In genomic region chr2:149740490-149740889, GRCh38 we compare ENCODE assay signal across 16 cellular contexts.
A peak's percentile ranks its signal among the peaks of the same experiment; 100 is the strongest.
DNase-seq lines count a peak whose midpoint lies in the region; ATAC-seq, FAIRE-seq and TF ChIP-seq lines count a peak whose summit lies in the region.
"Had no signal": no experiment of that assay in that cellular context is flagged by ENCODE, and none has a peak within 500 bp of the region (broad histone marks: within the 10 kb centered on the region; RNA-seq: fewer than 3 reads in every experiment).

No MANE protein-coding gene starts in this region.

- no peak overlapping the region for H3K4me2 ChIP-seq in endothelial cell of umbilical vein (ENCODE audit: insufficient read depth, low read length)
- H3K4me2 ChIP-seq: GM23338 had no signal

- TF ChIP-seq CTCF in endothelial cell of umbilical vein (IDR thresholded peaks at IDR 0.05; ENCODE audit: extremely low read depth in 1 of 2, insufficient read depth in 1 of 2, low read depth in 1 of 2, low read length in 2 of 2) (no peak), retinal pigment epithelial cell (conservative IDR thresholded peaks at IDR 0.05; ENCODE audit: low read depth, low read length) (no peak)

- ATAC-seq in GM21390 (IDR thresholded peaks at IDR 0.05; ENCODE audit: unreplicated experiment), result no peak
- ATAC-seq: CD8-positive, alpha-beta T cell; GM23338; HepG2 had no signal

- intact Hi-C loops in endothelial cell of umbilical vein (cut with micrococcal nuclease), result loop anchor here (2.0 kb wide), 2 partner anchors 26 to 340 kb away; no protein-coding TSS in a partner anchor

- H3K79me2 ChIP-seq in endothelial cell of umbilical vein (ENCODE audit: control insufficient read depth, insufficient read depth, low read length), result no peaks in the 10 kb centered on the region

- dilution Hi-C loops in endothelial cell of umbilical vein (cut with MboI; ENCODE audit: extremely low pct_ligation_motif_present, low sequenced_read_pairs), result no loop called here

- FAIRE-seq in endothelial cell of umbilical vein (lab: Jason Lieb, UNC), result no peak
- FAIRE-seq: D721Med, HepG2, HTR-8/SVneo had no signal

- H3K27me3 ChIP-seq in SJSA1 (replicated peaks), result no peaks in the 10 kb centered on the region
- no peaks in the 10 kb centered on the region for H3K27me3 ChIP-seq in endothelial cell of umbilical vein (ENCODE audit: control insufficient read depth in 2 of 2, insufficient read depth in 2 of 2, low read length in 2 of 2)

- H3K36me3 ChIP-seq in SJSA1 (no peaks in the 10 kb centered on the region), endothelial cell of umbilical vein (ENCODE audit: control insufficient read depth in 2 of 2, extremely low read depth in 1 of 2, insufficient read depth in 2 of 2, low read length in 2 of 2) (no peaks in the 10 kb centered on the region)

- no TSS peak for BruUV-seq in endothelial cell of umbilical vein (replicated peaks; lab: Mats Ljungman, UMichigan)

- H3K4me3 ChIP-seq in SJSA1 (no peak overlapping the region), endothelial cell of umbilical vein (replicated peaks in 1 of 3; ENCODE audit: insufficient read depth in 1 of 3, low read depth in 1 of 3, low read length in 3 of 3) (no peak overlapping the region), retinal pigment epithelial cell (ENCODE audit: low read length) (no peak overlapping the region)
- H3K4me3 ChIP-seq: GM23338 had no signal

- H2AFZ ChIP-seq in endothelial cell of umbilical vein (ENCODE audit: low read depth, low read length), result no peak overlapping the region
- H2AFZ ChIP-seq: GM23338 had no signal

- no peaks in the 10 kb centered on the region; the same call in 1 of the 2 replicates for H3K9me3 ChIP-seq in SJSA1 (replicated peaks)
- H3K9me3 ChIP-seq in endothelial cell of umbilical vein (replicated peaks; ENCODE audit: control insufficient read depth, insufficient read depth, low read length), result no peaks in the 10 kb centered on the region

- H3K27ac ChIP-seq in SJSA1 (peak overlapping the region; percentile 58), endothelial cell of umbilical vein (ENCODE audit: insufficient read depth, low read depth, low read length) (no peak overlapping the region)
- H3K27ac ChIP-seq: 22Rv1 had no signal

- H3K4me1 ChIP-seq in SJSA1 (replicated peaks), result peaks cover 77% of the 10 kb centered on the region
- H3K4me1 ChIP-seq in endothelial cell of umbilical vein (ENCODE audit: control insufficient read depth, extremely low read depth, insufficient read depth, low read length), result peaks cover 25% of the 10 kb centered on the region

- TF ChIP-seq POLR2A in endothelial cell of umbilical vein (IDR thresholded peaks at IDR 0.05; ENCODE audit: low read depth, low read length), result no peak

- CTCF ChIA-PET in endothelial cell of umbilical vein (lab: Charles Lee), result interaction anchor here (1.0 to 1.5 kb wide), 3 partner anchors 38 to 143 kb away, joined by 3 read pairs; no protein-coding TSS in a partner anchor

- POLR2A ChIA-PET in endothelial cell of umbilical vein (lab: Charles Lee), result no interaction called here

- no peaks in the 10 kb centered on the region for H4K20me1 ChIP-seq in endothelial cell of umbilical vein (replicated peaks; ENCODE audit: control insufficient read depth, extremely low read depth, insufficient read depth, low read length)

- no peak overlapping the region for H3K9ac ChIP-seq in endothelial cell of umbilical vein (replicated peaks; ENCODE audit: extremely low read depth, insufficient read depth, low read length)

- DNase-seq in HCEC 1CT, result peak; percentile 7
- DNase-seq in SJSA1 (ENCODE audit: low read depth in 1 of 2, low spot score in 2 of 2), result no peak
- DNase-seq in endothelial cell of umbilical vein (ENCODE audit: low read depth, low spot score), result peak; percentile 42
- DNase-seq in retinal pigment epithelial cell (ENCODE audit: low read depth), result peak; percentile 56
- DNase-seq in DMS79 (lab: John Stamatoyannopoulos, UW), result no peak
- no peak for DNase-seq in medulla oblongata (ENCODE audit: extremely low spot score)
- DNase-seq: CD8-positive, alpha-beta T cell; COR-L47; GF-D8; H9 had no signal

- H3K9me1 ChIP-seq in endothelial cell of umbilical vein (replicated peaks; ENCODE audit: control insufficient read depth, extremely low read depth, insufficient read depth, low read length), result no peaks in the 10 kb centered on the region

TF ChIP-seq in endothelial cell of umbilical vein, 7 proteins besides CTCF, POLR2A, EP300 and RAD21:
- TF ChIP-seq EZH2 (IDR thresholded peaks at IDR 0.05; ENCODE audit: borderline replicate concordance, low read depth, low read length, severe bottlenecking), result no peak
- TF ChIP-seq JUN (IDR thresholded peaks at IDR 0.05; ENCODE audit: borderline replicate concordance, insufficient read depth, insufficient read length, low read depth), result no peak
- no peak for TF ChIP-seq MAX (IDR thresholded peaks at IDR 0.05; ENCODE audit: insufficient read depth, insufficient read length)
- TF ChIP-seq POLR2AphosphoS5 (IDR thresholded peaks at IDR 0.05; ENCODE audit: insufficient read depth, low read depth, low read length), result no peak
- TF ChIP-seq GATA2 (IDR thresholded peaks at IDR 0.05; ENCODE audit: insufficient read depth, insufficient read length, low read depth, low read length), result no peak
- no peak for TF ChIP-seq FOS (IDR thresholded peaks at IDR 0.05; ENCODE audit: borderline replicate concordance, insufficient read depth, low read length)
- TF ChIP-seq MYC (IDR thresholded peaks at IDR 0.05; ENCODE audit: low read depth, low read length), result no peak

Comparison
In these comparisons a context has a peak if more than half of its experiments do, and no peak if none do; other contexts are left out.
1. DNase-seq: peak in HCEC 1CT (single experiment), endothelial cell of umbilical vein (single experiment) and retinal pigment epithelial cell (single experiment); none in SJSA1 (0 of 2), DMS79 (single experiment) and medulla oblongata (single experiment).